Comparison of ENCODE assay signal across 2 cellular contexts in genomic region chr11:61333638-61334433, GRCh38.
TF ChIP-seq lines count a peak whose summit lies in the region.

No MANE protein-coding gene starts in this region.

TF ChIP-seq in SK-N-SH, 30 proteins besides CTCF, POLR2A, EP300 and RAD21 (continued from another document):
- TF ChIP-seq ZBTB33 (IDR thresholded peaks at IDR 0.05; ENCODE audit: borderline replicate concordance, low read depth) = no peak
- TF ChIP-seq GABPA (IDR thresholded peaks at IDR 0.05; ENCODE audit: low read depth) = no peak
- no peak for TF ChIP-seq MXI1 (IDR thresholded peaks at IDR 0.05; ENCODE audit: low read depth, low read length)
- TF ChIP-seq NRF1 (IDR thresholded peaks at IDR 0.05; ENCODE audit: low read depth, low read length) = no peak
TF ChIP-seq in SK-N-SH: peak in this region for 0.

TF ChIP-seq in SK-N-SH treated with all-trans-retinoic acid at 6 μM for 48 hours, 23 proteins besides CTCF, POLR2A, EP300 and RAD21 (continued from another document):
- TF ChIP-seq CSRNP3 (CRISPR knock-in tag; IDR thresholded peaks at IDR 0.05) = no peak
